ENCODE assay signal across 10 cellular contexts in the genomic region with DNA sequence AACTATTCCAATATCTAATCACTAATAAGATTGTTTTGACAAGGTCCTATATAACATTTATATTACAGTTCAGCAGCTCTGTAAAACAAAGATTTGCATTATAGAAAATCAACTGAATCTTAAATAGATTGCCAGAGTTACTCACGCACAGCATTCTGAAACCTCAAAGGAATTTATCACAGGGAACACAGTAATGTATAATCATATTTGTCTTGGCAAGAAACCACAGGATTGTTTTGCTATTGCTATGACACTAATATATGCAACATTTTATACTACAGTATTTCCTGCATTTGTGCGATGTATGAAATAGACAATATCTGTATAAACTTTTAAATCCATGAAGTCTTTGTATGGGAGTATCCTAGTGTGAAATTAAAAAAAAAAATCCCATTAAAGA.
DNase-seq lines count a peak whose midpoint lies in the region; ATAC-seq and TF ChIP-seq lines count a peak whose summit lies in the region.
"Had no signal": no experiment of that assay in that cellular context is flagged by ENCODE, and none has a peak within 500 bp of the region (broad histone marks: within the 10 kb centered on the region; RNA-seq: fewer than 3 reads in every experiment).

No MANE protein-coding gene starts in this region.

- H4K20me1 ChIP-seq in GM23248 (ENCODE audit: insufficient read depth) (no peaks in the 10 kb centered on the region), fibroblast of lung (ENCODE audit: control insufficient read depth, extremely low read depth, insufficient read depth, low read length) (no peaks in the 10 kb centered on the region)

- H3K27ac ChIP-seq in GM23248: no peak overlapping the region
- H3K27ac ChIP-seq in SK-N-MC: peak overlapping the region; percentile 90
- H3K27ac ChIP-seq in fibroblast of lung (ENCODE audit: insufficient read depth, low read length): no peak overlapping the region
- H3K27ac ChIP-seq: body of pancreas, upper lobe of left lung had no signal

- 66 to 72% methylated on average over 2 of the region's 2 CpGs for WGBS in GM23248 (ENCODE audit: low coverage in 1 of 2, low lambda C conversion rate in 2 of 2, missing lambda C conversion rate in 2 of 2), 2 experiments

- no peaks in the 10 kb centered on the region for H3K36me3 ChIP-seq in GM23248 (ENCODE audit: low read depth)
- no peaks in the 10 kb centered on the region for H3K36me3 ChIP-seq in SK-N-MC (ENCODE audit: insufficient read depth, low read length)
- H3K36me3 ChIP-seq in fibroblast of lung (ENCODE audit: control insufficient read depth, insufficient read depth, low read length): no peaks in the 10 kb centered on the region
- H3K36me3 ChIP-seq: upper lobe of left lung had no signal

- TF ChIP-seq CTCF in fibroblast of lung (conservative IDR thresholded peaks at IDR 0.05 in 1 of 2, IDR thresholded peaks at IDR 0.05 in 1 of 2; ENCODE audit: low read depth in 1 of 2, low read length in 2 of 2): no peak
- TF ChIP-seq CTCF in retinal pigment epithelial cell (conservative IDR thresholded peaks at IDR 0.05; ENCODE audit: low read depth, low read length): no peak

- DNase-seq in GM23248 (peak; percentile 80), SK-N-MC (ENCODE audit: low read depth, low spot score) (peak; percentile 85), fibroblast of lung (ENCODE audit: low read depth in 2 of 2) (peak; percentile 83 to 89), retinal pigment epithelial cell (ENCODE audit: low read depth) (peak; percentile 83), putamen (ENCODE audit: low spot score) (no peak), NCI-H146 treated with DMSO at 0.1 percent for 48 hours (lab: John Stamatoyannopoulos, UW; ENCODE audit: unreplicated experiment) (no peak)
- DNase-seq: body of pancreas, NCI-H1105 treated with DMSO at 0.1 percent for 48 hours, upper lobe of left lung had no signal

- no peak overlapping the region for H3K9ac ChIP-seq in GM23248
- H3K9ac ChIP-seq in SK-N-MC (ENCODE audit: insufficient read length): no peak overlapping the region
- no peak overlapping the region for H3K9ac ChIP-seq in fibroblast of lung (ENCODE audit: insufficient read depth, low read length)

- no peaks in the 10 kb centered on the region for H3F3A ChIP-seq in GM23248 (ENCODE audit: insufficient read depth)

- H3K4me1 ChIP-seq in GM23248 (ENCODE audit: insufficient read depth) (peaks cover 9% of the 10 kb centered on the region), fibroblast of lung (ENCODE audit: control insufficient read depth, extremely low read depth, insufficient read depth, low read length) (no peaks in the 10 kb centered on the region)
- H3K4me1 ChIP-seq: body of pancreas, upper lobe of left lung had no signal

- no peaks in the 10 kb centered on the region for H3K9me2 ChIP-seq in GM23248 (ENCODE audit: insufficient read depth)

- in situ Hi-C loops in GM23248 (cut with MboI): no loop called here

- H3K4me3 ChIP-seq in GM23248 (no peak overlapping the region), SK-N-MC (peak overlapping the region; percentile 51; the same call in 1 of the 2 replicates), fibroblast of lung (replicated peaks in 1 of 4; ENCODE audit: control extremely low read depth in 1 of 4, insufficient read depth in 1 of 4, low read depth in 3 of 4, low read length in 4 of 4) (no peak overlapping the region), retinal pigment epithelial cell (ENCODE audit: low read length) (no peak overlapping the region)
- H3K4me3 ChIP-seq: body of pancreas, upper lobe of left lung had no signal

- H3K79me2 ChIP-seq in GM23248 (ENCODE audit: insufficient read depth): no peaks in the 10 kb centered on the region
- H3K79me2 ChIP-seq in fibroblast of lung (ENCODE audit: control insufficient read depth, insufficient read depth, low read length): no peaks in the 10 kb centered on the region

- H3K4me2 ChIP-seq in GM23248 (ENCODE audit: unreplicated experiment): peak overlapping the region; percentile 14
- no peak overlapping the region for H3K4me2 ChIP-seq in fibroblast of lung (ENCODE audit: extremely low read depth, insufficient read depth, low read length)

- ATAC-seq in GM18861 (IDR thresholded peaks at IDR 0.05; ENCODE audit: unreplicated experiment): no peak
- ATAC-seq: body of pancreas had no signal

- H3K27me3 ChIP-seq in GM23248 (replicated peaks; ENCODE audit: insufficient read depth) (no peaks in the 10 kb centered on the region), fibroblast of lung (ENCODE audit: control insufficient read depth, insufficient read depth, low read length) (no peaks in the 10 kb centered on the region)
- H3K27me3 ChIP-seq: body of pancreas, upper lobe of left lung had no signal

- no peak overlapping the region for H2AFZ ChIP-seq in GM23248
- no peak overlapping the region for H2AFZ ChIP-seq in fibroblast of lung (ENCODE audit: low read length)

- H3K9me3 ChIP-seq in GM23248 (ENCODE audit: low read depth) (no peaks in the 10 kb centered on the region), SK-N-MC (ENCODE audit: low read depth, low read length) (no peaks in the 10 kb centered on the region), fibroblast of lung (ENCODE audit: control insufficient read depth, insufficient read depth, low read depth, low read length) (no peaks in the 10 kb centered on the region)
- H3K9me3 ChIP-seq: body of pancreas, upper lobe of left lung had no signal

Comparison
In these comparisons a context has a peak if more than half of its experiments do, and no peak if none do; other contexts are left out.
1. DNase-seq: peak in GM23248 (single experiment), SK-N-MC (single experiment), fibroblast of lung (2 of 2) and retinal pigment epithelial cell (single experiment); none in putamen (single experiment) and NCI-H146 treated with DMSO at 0.1 percent for 48 hours (single experiment).